ENCODE assay signal across 1 cellular context in genomic region chr14:101731187-101732080, GRCh38.
TF ChIP-seq lines count a peak whose summit lies in the region.

No MANE protein-coding gene starts in this region.

TF ChIP-seq in HepG2, 621 proteins besides CTCF, POLR2A, EP300 and RAD21 (continued from another document and continues in another):
- TF ChIP-seq ZNF318 (CRISPR knock-in tag; IDR thresholded peaks at IDR 0.05) (no peak), ZNF205 (CRISPR knock-in tag; IDR thresholded peaks at IDR 0.05) (no peak), ZNF224 (CRISPR knock-in tag; IDR thresholded peaks at IDR 0.05) (no peak), SP5 (CRISPR knock-in tag; IDR thresholded peaks at IDR 0.05; ENCODE audit: borderline replicate concordance, low read depth) (peak; percentile 96), NCOA1 (CRISPR knock-in tag; IDR thresholded peaks at IDR 0.05) (no peak), ZNF563 (CRISPR knock-in tag; IDR thresholded peaks at IDR 0.05) (peak; percentile 45; the same call in 1 of the 2 replicates), MYNN (CRISPR knock-in tag; IDR thresholded peaks at IDR 0.05; ENCODE audit: low read depth) (no peak), POLR2AphosphoS5 (IDR thresholded peaks at IDR 0.05; ENCODE audit: low read depth, low read length) (peak; percentile 43; the same call in 1 of the 2 replicates), ZNF781 (CRISPR knock-in tag; IDR thresholded peaks at IDR 0.05; ENCODE audit: borderline replicate concordance, not compliant biosample characterization) (no peak), SRF (IDR thresholded peaks at IDR 0.05; ENCODE audit: low read depth, low read length) (no peak), SRSF4 (IDR thresholded peaks at IDR 0.05; ENCODE audit: low read depth, low read length, poor library complexity, severe bottlenecking) (no peak), PAWR (CRISPR knock-in tag; IDR thresholded peaks at IDR 0.05; ENCODE audit: borderline replicate concordance) (no peak), ZNF614 (CRISPR knock-in tag; IDR thresholded peaks at IDR 0.05; ENCODE audit: borderline replicate concordance) (peak; percentile 23; the same call in 1 of the 2 replicates), ELF4 (CRISPR knock-in tag; IDR thresholded peaks at IDR 0.05; ENCODE audit: borderline replicate concordance) (peak; percentile 53; the same call in 1 of the 2 replicates), ZNF691 (CRISPR knock-in tag; IDR thresholded peaks at IDR 0.05; ENCODE audit: borderline replicate concordance, low read depth) (0 out of 2 replicates have a peak, but pooled peaks have one; percentile 10), PITX1 (CRISPR knock-in tag; IDR thresholded peaks at IDR 0.05) (peak; percentile 34; the same call in 1 of the 2 replicates), ZNF580 (CRISPR knock-in tag; IDR thresholded peaks at IDR 0.05; ENCODE audit: borderline replicate concordance, low read depth) (0 out of 2 replicates have a peak, but pooled peaks have one; percentile 17), ZNF850 (CRISPR knock-in tag; conservative IDR thresholded peaks at IDR 0.05) (no peak), NPAS2 (CRISPR knock-in tag; IDR thresholded peaks at IDR 0.05; ENCODE audit: borderline replicate concordance) (no peak), CC2D1A (CRISPR knock-in tag; IDR thresholded peaks at IDR 0.05) (no peak), TEAD3 (CRISPR knock-in tag; optimal IDR thresholded peaks at IDR 0.05; ENCODE audit: borderline replicate concordance) (peak; percentile 94), ZKSCAN8 (CRISPR knock-in tag; IDR thresholded peaks at IDR 0.05; ENCODE audit: borderline replicate concordance) (peak; percentile 80; the same call in 1 of the 2 replicates), ZNF121 (CRISPR knock-in tag; IDR thresholded peaks at IDR 0.05) (no peak), ZBTB3 (CRISPR knock-in tag; IDR thresholded peaks at IDR 0.05; ENCODE audit: borderline replicate concordance, low read depth) (no peak), CEBPG (CRISPR knock-in tag; IDR thresholded peaks at IDR 0.05) (peak; percentile 73), ZNF501 (CRISPR knock-in tag; IDR thresholded peaks at IDR 0.05) (peak; percentile 54), ZNF709 (CRISPR knock-in tag; IDR thresholded peaks at IDR 0.05) (peak; percentile 76; the same call in 1 of the 2 replicates), ZC3H13 (CRISPR knock-in tag; IDR thresholded peaks at IDR 0.05) (peak; percentile 21), ETV5 (CRISPR knock-in tag; IDR thresholded peaks at IDR 0.05; ENCODE audit: borderline replicate concordance) (peak; percentile 97), ATF7 (IDR thresholded peaks at IDR 0.05) (no peak), ATF7 (CRISPR knock-in tag; IDR thresholded peaks at IDR 0.05) (peak; percentile 19), MEIS1 (CRISPR knock-in tag; IDR thresholded peaks at IDR 0.05; ENCODE audit: borderline replicate concordance) (no peak), JDP2 (CRISPR knock-in tag; IDR thresholded peaks at IDR 0.05; ENCODE audit: borderline replicate concordance) (no peak), ISL2 (CRISPR knock-in tag; IDR thresholded peaks at IDR 0.05) (peak; percentile 45; the same call in 1 of the 2 replicates), XBP1 (CRISPR knock-in tag; IDR thresholded peaks at IDR 0.05) (no peak), CREBL2 (CRISPR knock-in tag; IDR thresholded peaks at IDR 0.05; ENCODE audit: borderline replicate concordance) (no peak), MYPOP (CRISPR knock-in tag; IDR thresholded peaks at IDR 0.05) (no peak; the same call in 1 of the 2 replicates), ZFAT (CRISPR knock-in tag; conservative IDR thresholded peaks at IDR 0.05) (no peak), MAFF (IDR thresholded peaks at IDR 0.05; ENCODE audit: low read depth, low read length) (peak; percentile 42; the same call in 1 of the 2 replicates), ELF1 (CRISPR knock-in tag; IDR thresholded peaks at IDR 0.05) (peak; percentile 85)
- TF ChIP-seq, protein P1, sequence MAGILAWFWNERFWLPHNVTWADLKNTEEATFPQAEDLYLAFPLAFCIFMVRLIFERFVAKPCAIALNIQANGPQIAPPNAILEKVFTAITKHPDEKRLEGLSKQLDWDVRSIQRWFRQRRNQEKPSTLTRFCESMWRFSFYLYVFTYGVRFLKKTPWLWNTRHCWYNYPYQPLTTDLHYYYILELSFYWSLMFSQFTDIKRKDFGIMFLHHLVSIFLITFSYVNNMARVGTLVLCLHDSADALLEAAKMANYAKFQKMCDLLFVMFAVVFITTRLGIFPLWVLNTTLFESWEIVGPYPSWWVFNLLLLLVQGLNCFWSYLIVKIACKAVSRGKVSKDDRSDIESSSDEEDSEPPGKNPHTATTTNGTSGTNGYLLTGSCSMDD (CRISPR knock-in tag; IDR thresholded peaks at IDR 0.05): no peak
- TF ChIP-seq, protein P2, sequence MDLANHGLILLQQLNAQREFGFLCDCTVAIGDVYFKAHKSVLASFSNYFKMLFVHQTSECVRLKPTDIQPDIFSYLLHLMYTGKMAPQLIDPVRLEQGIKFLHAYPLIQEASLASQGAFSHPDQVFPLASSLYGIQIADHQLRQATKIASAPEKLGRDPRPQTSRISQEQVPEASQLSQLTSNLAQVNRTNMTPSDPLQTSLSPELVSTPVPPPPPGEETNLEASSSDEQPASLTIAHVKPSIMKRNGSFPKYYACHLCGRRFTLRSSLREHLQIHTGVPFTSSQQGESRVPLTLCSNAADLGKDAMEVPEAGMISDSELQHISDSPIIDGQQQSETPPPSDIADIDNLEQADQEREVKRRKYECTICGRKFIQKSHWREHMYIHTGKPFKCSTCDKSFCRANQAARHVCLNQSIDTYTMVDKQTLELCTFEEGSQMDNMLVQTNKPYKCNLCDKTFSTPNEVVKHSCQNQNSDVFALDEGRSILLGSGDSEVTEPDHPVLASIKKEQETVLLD (CRISPR knock-in tag; IDR thresholded peaks at IDR 0.05; ENCODE audit: low read depth): no peak
- TF ChIP-seq, protein P3, sequence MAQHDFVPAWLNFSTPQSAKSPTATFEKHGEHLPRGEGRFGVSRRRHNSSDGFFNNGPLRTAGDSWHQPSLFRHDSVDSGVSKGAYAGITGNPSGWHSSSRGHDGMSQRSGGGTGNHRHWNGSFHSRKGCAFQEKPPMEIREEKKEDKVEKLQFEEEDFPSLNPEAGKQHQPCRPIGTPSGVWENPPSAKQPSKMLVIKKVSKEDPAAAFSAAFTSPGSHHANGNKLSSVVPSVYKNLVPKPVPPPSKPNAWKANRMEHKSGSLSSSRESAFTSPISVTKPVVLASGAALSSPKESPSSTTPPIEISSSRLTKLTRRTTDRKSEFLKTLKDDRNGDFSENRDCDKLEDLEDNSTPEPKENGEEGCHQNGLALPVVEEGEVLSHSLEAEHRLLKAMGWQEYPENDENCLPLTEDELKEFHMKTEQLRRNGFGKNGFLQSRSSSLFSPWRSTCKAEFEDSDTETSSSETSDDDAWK (CRISPR knock-in tag; IDR thresholded peaks at IDR 0.05): no peak
